ENCODE assay signal across 12 cellular contexts in genomic region chr7:55439627-55440026, GRCh38.
DNase-seq lines count a peak whose midpoint lies in the region; ATAC-seq and TF ChIP-seq lines count a peak whose summit lies in the region.
"Had no signal": no experiment of that assay in that cellular context is flagged by ENCODE, and none has a peak within 500 bp of the region (broad histone marks: within the 10 kb centered on the region; RNA-seq: fewer than 3 reads in every experiment).

No MANE protein-coding gene starts in this region.

- H4K20me1 ChIP-seq in IMR-90 (ENCODE audit: insufficient read depth, low read length) = no peaks in the 10 kb centered on the region

- H3K36me3 ChIP-seq in IMR-90 (ENCODE audit: control insufficient read depth, insufficient read depth, low read length) (no peaks in the 10 kb centered on the region), sigmoid colon (no peaks in the 10 kb centered on the region)
- H3K36me3 ChIP-seq: SJSA1 had no signal

- DNase-seq in NCI-H1436 (lab: John Stamatoyannopoulos, UW) = peak; percentile 29
- no peak for DNase-seq in NCI-H1436 treated with DMSO at 0.1 percent for 48 hours (lab: John Stamatoyannopoulos, UW)
- DNase-seq in IMR-90 = peak; percentile 36
- DNase-seq in T-cell = no peak
- peak; percentile 65 for DNase-seq in myocyte (ENCODE audit: low read depth)
- DNase-seq in SW 1271 (lab: John Stamatoyannopoulos, UW) = no peak
- DNase-seq in sigmoid colon = no peak
- DNase-seq: glutamatergic neuron had no signal

- no peak overlapping the region for H2AK9ac ChIP-seq in IMR-90 (replicated peaks; ENCODE audit: low read depth, low read length, poor library complexity)

- H3K23ac ChIP-seq in IMR-90 (ENCODE audit: low read depth, low read length) = no peak overlapping the region

- H4K8ac ChIP-seq in IMR-90 (ENCODE audit: low read depth in 2 of 2, low read length in 2 of 2) = no peak overlapping the region

- ATAC-seq in IMR-90 (ENCODE audit: low read depth) = no peak; the same call in 1 of the 2 replicates
- ATAC-seq in T-cell (replicated peaks in 1 of 4) = peak in 2 of 4 experiments; percentile 21 to 50
- no peak for ATAC-seq in HG03025 (IDR thresholded peaks at IDR 0.05; ENCODE audit: low FRiP score, unreplicated experiment)

- TF ChIP-seq EP300 in sigmoid colon (IDR thresholded peaks at IDR 0.05) = no peak

- H2BK5ac ChIP-seq in IMR-90 (ENCODE audit: low read depth, low read length, poor library complexity, severe bottlenecking) = no peak overlapping the region

- CTCF ChIA-PET in IMR-90 (lab: Yijun Ruan, JAX) = interaction anchor here (0.7 kb wide), 1 partner anchor 30 kb away, joined by 3 read pairs; no protein-coding TSS in a partner anchor
- CTCF ChIA-PET in T-cell (lab: Charles Lee) = no interaction called here

- no peak overlapping the region for H3K27ac ChIP-seq in IMR-90 (ENCODE audit: insufficient read depth, low read length)
- H3K27ac ChIP-seq in sigmoid colon = no peak overlapping the region
- H3K27ac ChIP-seq: A549, SJSA1 had no signal

- H3K4me3 Mint-ChIP-seq in T-cell = no peak overlapping the region
- H3K4me3 Mint-ChIP-seq: mesothelial cell of epicardium had no signal

- H3K27ac Mint-ChIP-seq in T-cell = peak overlapping the region; percentile 52 to 76
- H3K27ac Mint-ChIP-seq: mesothelial cell of epicardium had no signal

- TF ChIP-seq CTCF in IMR-90 (conservative IDR thresholded peaks at IDR 0.05; ENCODE audit: low read depth, low read length) = no peak
- no peak for TF ChIP-seq CTCF in sigmoid colon (IDR thresholded peaks at IDR 0.05)

- no peak overlapping the region for H3K18ac ChIP-seq in IMR-90 (ENCODE audit: low read depth, low read length)

- H3K9ac ChIP-seq in IMR-90 (ENCODE audit: low read depth, low read length) = no peak overlapping the region

- H3K79me1 ChIP-seq in IMR-90 (ENCODE audit: low read depth in 1 of 2, low read length in 2 of 2) = no peaks in the 10 kb centered on the region

- no peak overlapping the region for H2BK120ac ChIP-seq in IMR-90 (ENCODE audit: low read depth, low read length)

- H3K4ac ChIP-seq in IMR-90 (ENCODE audit: low read depth, low read length) = 0 out of 2 replicates have a peak overlapping the region, but pooled peaks have one; percentile 20

- TF ChIP-seq POLR2A in IMR-90 (IDR thresholded peaks at IDR 0.05; ENCODE audit: low read depth, low read length) (no peak), sigmoid colon (IDR thresholded peaks at IDR 0.05) (no peak)

- peaks cover 4% of the 10 kb centered on the region; the same call in 1 of the 2 replicates for H3K9me1 ChIP-seq in IMR-90 (ENCODE audit: insufficient read depth, low read length)

- H3K56ac ChIP-seq in IMR-90 (ENCODE audit: extremely low read depth, insufficient read depth, low read length) = no peak overlapping the region

- H3K14ac ChIP-seq in IMR-90 (replicated peaks; ENCODE audit: low read depth, low read length) = 0 out of 2 replicates have a peak overlapping the region, but pooled peaks have one; percentile 23

- H3K4me1 Mint-ChIP-seq in T-cell = peaks cover 44 to 53% (median 50%) of the 10 kb centered on the region in 3 donors
- H3K4me1 Mint-ChIP-seq: mesothelial cell of epicardium had no signal

- no peak overlapping the region for H3K4me2 ChIP-seq in IMR-90 (ENCODE audit: low read depth, low read length)
- H3K4me2 ChIP-seq: A549 had no signal

- H3K4me3 ChIP-seq in IMR-90 (ENCODE audit: insufficient read depth, low read depth, low read length) = no peak overlapping the region
- H3K4me3 ChIP-seq in sigmoid colon = no peak overlapping the region
- H3K4me3 ChIP-seq: A549, SJSA1 had no signal

- no peak overlapping the region for H2BK20ac ChIP-seq in IMR-90 (ENCODE audit: low read depth, low read length)

- dilution Hi-C loops in IMR-90 (cut with HindIII; ENCODE audit: low sequenced_read_pairs, unreplicated experiment) = no loop called here

- 75% methylated on average over 7 of the region's 10 CpGs; no CpG with 5 or more reads in 1 of the 2 experiments for WGBS in IMR-90 (ENCODE audit: extremely low coverage in 2 of 2, insufficient read length in 1 of 2), 2 experiments
- 76% methylated on average over 10 of the region's 10 CpGs for WGBS in sigmoid colon, 2 donors

- H3K36me3 Mint-ChIP-seq in T-cell = no peaks in the 10 kb centered on the region
- H3K36me3 Mint-ChIP-seq: mesothelial cell of epicardium had no signal

- no TSS peak for BruUV-seq in IMR-90 (replicated peaks; lab: Mats Ljungman, UMichigan)

- POLR2A ChIA-PET in IMR-90 (lab: Charles Lee; ENCODE audit: unreplicated experiment) = no interaction called here
- POLR2A ChIA-PET in T-cell (lab: Charles Lee) = no interaction called here

- H4K91ac ChIP-seq in IMR-90 (ENCODE audit: insufficient read depth, low read depth, low read length) = no peak overlapping the region

- H2BK15ac ChIP-seq in IMR-90 (ENCODE audit: low read depth, low read length) = no peak overlapping the region

- no peaks in the 10 kb centered on the region for H3K9me3 ChIP-seq in IMR-90 (ENCODE audit: control insufficient read depth, insufficient read depth, low read length)
- H3K9me3 ChIP-seq in sigmoid colon = no peaks in the 10 kb centered on the region
- H3K9me3 ChIP-seq: A549, SJSA1 had no signal

- H3K9me3 Mint-ChIP-seq in T-cell = no peaks in the 10 kb centered on the region
- H3K9me3 Mint-ChIP-seq: mesothelial cell of epicardium had no signal

- H2AFZ ChIP-seq in IMR-90 (replicated peaks; ENCODE audit: low read length, poor library complexity) = peak overlapping the region; percentile 34

- no peak for TF ChIP-seq RAD21 in IMR-90 (IDR thresholded peaks at IDR 0.05; ENCODE audit: low read length)

- no peak overlapping the region for H4K5ac ChIP-seq in IMR-90 (ENCODE audit: low read depth, low read length)

- in situ Hi-C loops in IMR-90 (cut with MboI; ENCODE audit: low sequenced_read_pairs) = loop anchor here (5.0 to 25.0 kb wide), 2 partner anchors 153 to 523 kb away; partner anchors contain the start of genes MRPS17 and NIPSNAP2

- H3K27me3 ChIP-seq in IMR-90 (ENCODE audit: control insufficient read depth, insufficient read depth, low read length) (no peaks in the 10 kb centered on the region), sigmoid colon (peaks cover 0 to 3% (median 0%) of the 10 kb centered on the region in 3 donors)
- H3K27me3 ChIP-seq: SJSA1 had no signal

- H3K4me1 ChIP-seq in IMR-90 (ENCODE audit: control insufficient read depth, insufficient read depth, low read length) = peaks cover 11% of the 10 kb centered on the region
- H3K4me1 ChIP-seq in sigmoid colon = peaks cover 0 to 6% (median 2%) of the 10 kb centered on the region in 4 donors
- H3K4me1 ChIP-seq: A549 had no signal

- intact Hi-C loops in IMR-90 (cut with micrococcal nuclease) (no loop called here), sigmoid colon (cut with DNase I) (no loop called here)

- no peaks in the 10 kb centered on the region for H3K27me3 Mint-ChIP-seq in T-cell

- no peak overlapping the region for H2AK5ac ChIP-seq in IMR-90 (ENCODE audit: low read depth, low read length)

TF ChIP-seq in IMR-90, 13 proteins besides CTCF, POLR2A, EP300 and RAD21:
- TF ChIP-seq BHLHE40 (IDR thresholded peaks at IDR 0.05; ENCODE audit: low read depth, low read length) (no peak), MAZ (IDR thresholded peaks at IDR 0.05; ENCODE audit: borderline replicate concordance, low read depth, low read length) (no peak), RFX5 (IDR thresholded peaks at IDR 0.05; ENCODE audit: low read depth, low read length) (no peak), SMC3 (IDR thresholded peaks at IDR 0.05; ENCODE audit: low read depth, low read length) (no peak), MAFK (IDR thresholded peaks at IDR 0.05; ENCODE audit: low read depth, low read length) (no peak), FOS (IDR thresholded peaks at IDR 0.05; ENCODE audit: low read depth, low read length) (no peak), CEBPB (IDR thresholded peaks at IDR 0.05; ENCODE audit: low read depth, low read length) (no peak), NFE2L2 (IDR thresholded peaks at IDR 0.05; ENCODE audit: low read depth, low read length) (no peak), CHD1 (IDR thresholded peaks at IDR 0.05; ENCODE audit: low read depth, low read length) (no peak), MXI1 (IDR thresholded peaks at IDR 0.05; ENCODE audit: borderline replicate concordance, low read depth, low read length) (no peak), RCOR1 (IDR thresholded peaks at IDR 0.05; ENCODE audit: insufficient replicate concordance, low read length) (no peak)
- TF ChIP-seq, protein P1, sequence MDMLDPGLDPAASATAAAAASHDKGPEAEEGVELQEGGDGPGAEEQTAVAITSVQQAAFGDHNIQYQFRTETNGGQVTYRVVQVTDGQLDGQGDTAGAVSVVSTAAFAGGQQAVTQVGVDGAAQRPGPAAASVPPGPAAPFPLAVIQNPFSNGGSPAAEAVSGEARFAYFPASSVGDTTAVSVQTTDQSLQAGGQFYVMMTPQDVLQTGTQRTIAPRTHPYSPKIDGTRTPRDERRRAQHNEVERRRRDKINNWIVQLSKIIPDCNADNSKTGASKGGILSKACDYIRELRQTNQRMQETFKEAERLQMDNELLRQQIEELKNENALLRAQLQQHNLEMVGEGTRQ (IDR thresholded peaks at IDR 0.05; ENCODE audit: low read depth, low read length) = no peak
- TF ChIP-seq, protein P2, sequence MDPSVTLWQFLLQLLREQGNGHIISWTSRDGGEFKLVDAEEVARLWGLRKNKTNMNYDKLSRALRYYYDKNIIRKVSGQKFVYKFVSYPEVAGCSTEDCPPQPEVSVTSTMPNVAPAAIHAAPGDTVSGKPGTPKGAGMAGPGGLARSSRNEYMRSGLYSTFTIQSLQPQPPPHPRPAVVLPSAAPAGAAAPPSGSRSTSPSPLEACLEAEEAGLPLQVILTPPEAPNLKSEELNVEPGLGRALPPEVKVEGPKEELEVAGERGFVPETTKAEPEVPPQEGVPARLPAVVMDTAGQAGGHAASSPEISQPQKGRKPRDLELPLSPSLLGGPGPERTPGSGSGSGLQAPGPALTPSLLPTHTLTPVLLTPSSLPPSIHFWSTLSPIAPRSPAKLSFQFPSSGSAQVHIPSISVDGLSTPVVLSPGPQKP (IDR thresholded peaks at IDR 0.05; ENCODE audit: borderline replicate concordance, low read depth, low read length) = no peak

Comparison
In these comparisons a context has a peak if more than half of its experiments do, and no peak if none do; other contexts are left out.
1. DNase-seq: peak in NCI-H1436 (single experiment), IMR-90 (single experiment) and myocyte (single experiment); none in NCI-H1436 treated with DMSO at 0.1 percent for 48 hours (single experiment), T-cell (0 of 34), SW 1271 (0 of 2) and sigmoid colon (single experiment).